In the genomic region with DNA sequence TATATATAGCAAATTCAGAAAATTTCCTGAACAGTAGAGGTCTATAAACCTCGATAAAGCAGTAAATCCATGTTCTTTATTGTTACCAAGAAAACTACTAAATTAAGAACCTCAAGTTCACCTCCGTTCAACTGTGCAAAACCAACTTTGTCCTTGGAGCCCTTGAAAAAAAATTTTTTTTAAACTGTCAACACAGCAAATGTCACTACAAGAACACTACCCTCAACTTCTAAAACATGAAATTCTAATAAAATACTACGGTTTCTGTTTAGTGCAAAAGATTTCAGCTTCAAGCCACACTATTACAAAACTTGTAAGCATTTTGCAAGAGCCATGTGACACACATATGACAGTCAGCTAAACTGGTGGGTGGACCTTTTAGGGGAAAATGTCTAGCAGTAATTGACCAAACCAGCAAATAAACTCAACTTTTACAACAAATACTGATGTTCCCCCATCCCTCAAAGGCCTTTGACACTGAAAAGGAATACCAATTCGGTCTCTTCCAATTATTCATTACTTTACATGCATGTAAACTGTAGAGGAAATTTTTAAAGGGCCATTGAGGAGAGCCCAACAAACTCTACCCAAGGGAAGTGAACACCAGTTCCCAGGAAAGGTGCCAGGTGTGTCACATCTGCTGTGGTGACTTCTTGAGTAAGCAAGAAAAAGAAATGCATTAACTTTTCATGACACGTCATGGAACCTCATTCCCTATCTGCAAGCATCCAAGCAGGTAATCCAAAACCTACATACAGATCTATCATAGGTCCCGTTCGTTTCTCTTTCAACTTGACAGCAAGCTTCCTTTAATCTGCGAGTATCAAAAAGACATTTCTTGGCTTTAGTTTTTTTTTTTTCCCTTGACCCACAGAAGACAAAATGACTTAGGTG, we compare ENCODE assay signal across 1 cellular context.
TF ChIP-seq lines count a peak whose summit lies in the region.

No MANE protein-coding gene starts in this region.

TF ChIP-seq in HCT116, 20 proteins besides CTCF, POLR2A, EP300 and RAD21 (continued from another document):
- TF ChIP-seq, protein P1, sequence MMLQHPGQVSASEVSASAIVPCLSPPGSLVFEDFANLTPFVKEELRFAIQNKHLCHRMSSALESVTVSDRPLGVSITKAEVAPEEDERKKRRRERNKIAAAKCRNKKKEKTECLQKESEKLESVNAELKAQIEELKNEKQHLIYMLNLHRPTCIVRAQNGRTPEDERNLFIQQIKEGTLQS (IDR thresholded peaks at IDR 0.05), result no peak
- TF ChIP-seq EZH2 (IDR thresholded peaks at IDR 0.05), result no peak
- no peak for TF ChIP-seq ZFX (IDR thresholded peaks at IDR 0.05)
- no peak for TF ChIP-seq EZH2phosphoT487 (IDR thresholded peaks at IDR 0.05; ENCODE audit: borderline replicate concordance)
- TF ChIP-seq CEBPB (IDR thresholded peaks at IDR 0.05; ENCODE audit: low read depth), result no peak
- no peak for TF ChIP-seq SRF (IDR thresholded peaks at IDR 0.05; ENCODE audit: low read depth)
- TF ChIP-seq SP1 (IDR thresholded peaks at IDR 0.05; ENCODE audit: low read depth), result no peak
- TF ChIP-seq POLR2AphosphoS5 (IDR thresholded peaks at IDR 0.05; ENCODE audit: low read depth, low read length), result no peak
- no peak for TF ChIP-seq FOSL1 (IDR thresholded peaks at IDR 0.05; ENCODE audit: low read depth)
- no peak for TF ChIP-seq TCF7L2 (IDR thresholded peaks at IDR 0.05; ENCODE audit: borderline replicate concordance, extremely low read depth, insufficient read depth, insufficient read length)
- TF ChIP-seq JUND (IDR thresholded peaks at IDR 0.05), result no peak
- no peak for TF ChIP-seq ZNF274 (IDR thresholded peaks at IDR 0.05; ENCODE audit: low read depth, low read length)
